9 cellular contexts compared by ENCODE assay signal in the genomic region with DNA sequence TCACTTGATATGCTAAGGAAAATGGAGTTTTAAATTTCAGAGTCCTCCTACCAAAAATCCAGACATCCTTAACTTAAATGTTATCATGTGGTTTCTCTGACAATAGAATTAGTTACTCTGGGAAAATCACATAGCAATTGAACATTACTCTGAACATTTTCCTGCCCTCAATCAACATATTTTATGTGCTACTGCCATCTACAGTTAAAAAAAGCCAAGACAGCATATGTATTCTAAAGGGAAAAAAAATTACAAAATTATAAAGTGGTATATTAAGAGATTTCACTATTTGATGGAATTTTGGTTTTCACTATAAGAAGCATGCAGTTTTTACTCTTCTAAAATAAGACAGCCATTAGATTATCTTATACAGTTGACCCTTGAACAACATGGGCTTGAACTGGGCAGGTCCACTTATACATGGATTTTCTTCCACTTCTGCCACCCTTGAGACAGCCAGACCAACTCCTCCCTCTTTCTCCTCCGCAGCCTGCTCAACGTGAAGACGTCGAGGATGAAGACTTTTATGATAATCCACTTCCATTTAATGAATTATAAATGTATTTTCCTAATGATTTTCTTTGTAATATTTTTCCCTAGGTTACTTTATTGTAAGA.
DNase-seq lines count a peak whose midpoint lies in the region; ATAC-seq and TF ChIP-seq lines count a peak whose summit lies in the region.
"Had no signal": no experiment of that assay in that cellular context is flagged by ENCODE, and none has a peak within 500 bp of the region (broad histone marks: within the 10 kb centered on the region; RNA-seq: fewer than 3 reads in every experiment).

No MANE protein-coding gene starts in this region.

- POLR2A ChIA-PET in MCF 10A (lab: Yijun Ruan, JAX), result no interaction called here

- BruUV-seq in MCF 10A (replicated peaks; lab: Mats Ljungman, UMichigan), result no TSS peak

- TF ChIP-seq POLR2A in breast epithelium (IDR thresholded peaks at IDR 0.05), result no peak
- TF ChIP-seq POLR2A in esophagus muscularis mucosa (IDR thresholded peaks at IDR 0.05; ENCODE audit: low read depth), result no peak

- H3K27me3 Mint-ChIP-seq in MCF 10A (ENCODE audit: insufficient read depth, unreplicated experiment), result no peaks in the 10 kb centered on the region
- no peaks in the 10 kb centered on the region for H3K27me3 Mint-ChIP-seq in stimulated activated memory B cell treated with anti-CD40 and anti-IgM and Interleukin-4, amounts not matched to agents 10 μg/mL and 1 μg/mL and 100 μg/mL, for 72 hours
- no peaks in the 10 kb centered on the region for H3K27me3 Mint-ChIP-seq in activated naive CD8-positive, alpha-beta T cell treated with anti-CD3 and anti-CD28 coated beads for 36 hours
- H3K27me3 Mint-ChIP-seq: dendritic cell treated with granulocyte-macrophage colony-stimulating factor and Interleukin-4, amounts not matched to agents 40 ng/mL and 50 ng/mL, for 4 days had no signal

- DNase-seq in MCF 10A (ENCODE audit: unreplicated experiment) (peak; percentile 23), breast epithelium (ENCODE audit: low spot score in 2 of 2) (no peak), NCI-H748 (lab: John Stamatoyannopoulos, UW; ENCODE audit: unreplicated experiment) (peak; percentile 5), esophagus muscularis mucosa (ENCODE audit: extremely low spot score) (no peak), upper lobe of right lung (no peak), T-helper 2 cell (no peak)
- no peak for DNase-seq in activated naive CD8-positive, alpha-beta T cell treated with anti-CD3 and anti-CD28 coated beads for 36 hours

- H3K27ac ChIP-seq in breast epithelium, result no peak overlapping the region
- H3K27ac ChIP-seq in esophagus muscularis mucosa (replicated peaks in 1 of 4), result no peak overlapping the region
- no peak overlapping the region for H3K27ac ChIP-seq in upper lobe of right lung

- H3K4me3 ChIP-seq in breast epithelium, result no peak overlapping the region
- no peak overlapping the region for H3K4me3 ChIP-seq in esophagus muscularis mucosa
- no peak overlapping the region for H3K4me3 ChIP-seq in upper lobe of right lung

- CTCF ChIA-PET in MCF 10A (lab: Yijun Ruan, JAX), result interaction anchor here (0.6 to 1.1 kb wide), 5 partner anchors 8 to 346 kb away, joined by 3 read pairs; no protein-coding TSS in a partner anchor

- TF ChIP-seq CTCF in MCF 10A (IDR thresholded peaks at IDR 0.05; ENCODE audit: unreplicated experiment) (peak; percentile 35), breast epithelium (IDR thresholded peaks at IDR 0.05) (peak in 1 of 3 donors; percentile 26), esophagus muscularis mucosa (IDR thresholded peaks at IDR 0.05) (peak; percentile 36 to 45 (median 40)), upper lobe of right lung (IDR thresholded peaks at IDR 0.05) (peak; percentile 14)

- no peak overlapping the region for H3K4me3 Mint-ChIP-seq in MCF 10A (ENCODE audit: unreplicated experiment)
- no peak overlapping the region for H3K4me3 Mint-ChIP-seq in stimulated activated memory B cell treated with anti-CD40 and anti-IgM and Interleukin-4, amounts not matched to agents 10 μg/mL and 1 μg/mL and 100 μg/mL, for 72 hours
- no peak overlapping the region for H3K4me3 Mint-ChIP-seq in activated naive CD8-positive, alpha-beta T cell treated with anti-CD3 and anti-CD28 coated beads for 36 hours
- H3K4me3 Mint-ChIP-seq: dendritic cell treated with granulocyte-macrophage colony-stimulating factor and Interleukin-4, amounts not matched to agents 40 ng/mL and 50 ng/mL, for 4 days had no signal

- H3K9me3 Mint-ChIP-seq in MCF 10A (ENCODE audit: unreplicated experiment), result no peaks in the 10 kb centered on the region
- H3K9me3 Mint-ChIP-seq in stimulated activated memory B cell treated with anti-CD40 and anti-IgM and Interleukin-4, amounts not matched to agents 10 μg/mL and 1 μg/mL and 100 μg/mL, for 72 hours, result no peaks in the 10 kb centered on the region
- H3K9me3 Mint-ChIP-seq in activated naive CD8-positive, alpha-beta T cell treated with anti-CD3 and anti-CD28 coated beads for 36 hours, result no peaks in the 10 kb centered on the region
- H3K9me3 Mint-ChIP-seq: dendritic cell treated with granulocyte-macrophage colony-stimulating factor and Interleukin-4, amounts not matched to agents 40 ng/mL and 50 ng/mL, for 4 days had no signal

- no peaks in the 10 kb centered on the region for H3K4me1 ChIP-seq in breast epithelium
- H3K4me1 ChIP-seq in esophagus muscularis mucosa, result peaks cover 3 to 35% (median 15%) of the 10 kb centered on the region in 4 donors
- H3K4me1 ChIP-seq in upper lobe of right lung, result no peaks in the 10 kb centered on the region

- H3K27ac Mint-ChIP-seq in MCF 10A (ENCODE audit: low read depth, unreplicated experiment), result no peak overlapping the region
- H3K27ac Mint-ChIP-seq in stimulated activated memory B cell treated with anti-CD40 and anti-IgM and Interleukin-4, amounts not matched to agents 10 μg/mL and 1 μg/mL and 100 μg/mL, for 72 hours, result no peak overlapping the region
- no peak overlapping the region for H3K27ac Mint-ChIP-seq in activated naive CD8-positive, alpha-beta T cell treated with anti-CD3 and anti-CD28 coated beads for 36 hours
- H3K27ac Mint-ChIP-seq: dendritic cell treated with granulocyte-macrophage colony-stimulating factor and Interleukin-4, amounts not matched to agents 40 ng/mL and 50 ng/mL, for 4 days had no signal

- peaks cover 14% of the 10 kb centered on the region for H3K36me3 Mint-ChIP-seq in MCF 10A (ENCODE audit: insufficient read depth, unreplicated experiment)
- H3K36me3 Mint-ChIP-seq in stimulated activated memory B cell treated with anti-CD40 and anti-IgM and Interleukin-4, amounts not matched to agents 10 μg/mL and 1 μg/mL and 100 μg/mL, for 72 hours, result peaks cover 12% of the 10 kb centered on the region
- no peaks in the 10 kb centered on the region for H3K36me3 Mint-ChIP-seq in activated naive CD8-positive, alpha-beta T cell treated with anti-CD3 and anti-CD28 coated beads for 36 hours

- H3K9me3 ChIP-seq in breast epithelium (no peaks in the 10 kb centered on the region), esophagus muscularis mucosa (no peaks in the 10 kb centered on the region), upper lobe of right lung (no peaks in the 10 kb centered on the region)

- H3K4me1 Mint-ChIP-seq in MCF 10A (ENCODE audit: insufficient read depth, unreplicated experiment), result no peaks in the 10 kb centered on the region
- no peaks in the 10 kb centered on the region for H3K4me1 Mint-ChIP-seq in stimulated activated memory B cell treated with anti-CD40 and anti-IgM and Interleukin-4, amounts not matched to agents 10 μg/mL and 1 μg/mL and 100 μg/mL, for 72 hours
- H3K4me1 Mint-ChIP-seq in activated naive CD8-positive, alpha-beta T cell treated with anti-CD3 and anti-CD28 coated beads for 36 hours, result no peaks in the 10 kb centered on the region

- no peak for ATAC-seq in upper lobe of right lung
- no peak for ATAC-seq in stimulated activated memory B cell treated with anti-CD40 and anti-IgM and Interleukin-4, amounts not matched to agents 10 μg/mL and 1 μg/mL and 100 μg/mL, for 72 hours

- H3K36me3 ChIP-seq in breast epithelium (no peaks in the 10 kb centered on the region), esophagus muscularis mucosa (no peaks in the 10 kb centered on the region), upper lobe of right lung (no peaks in the 10 kb centered on the region)

- 67% methylated on average over 4 of the region's 4 CpGs for WGBS in esophagus muscularis mucosa

- intact Hi-C loops in MCF 10A (cut with micrococcal nuclease) (loop anchor here (1.0 to 2.0 kb wide), 5 partner anchors 36 to 538 kb away; a partner anchor contains a TSS), breast epithelium (cut with DNase I; ENCODE audit: low total_unique reads) (no loop called here), esophagus muscularis mucosa (cut with DNase I) (no loop called here), upper lobe of right lung (cut with DNase I) (no loop called here)

- H3K27me3 ChIP-seq in breast epithelium (no peaks in the 10 kb centered on the region), esophagus muscularis mucosa (no peaks in the 10 kb centered on the region), upper lobe of right lung (no peaks in the 10 kb centered on the region)

- TF ChIP-seq EP300 in esophagus muscularis mucosa (IDR thresholded peaks at IDR 0.05), result no peak

Comparison
In these comparisons a context has a peak if more than half of its experiments do, and no peak if none do; other contexts are left out.
1. DNase-seq: peak in MCF 10A (single experiment) and NCI-H748 (single experiment); none in breast epithelium (0 of 2), esophagus muscularis mucosa (single experiment), upper lobe of right lung (single experiment), T-helper 2 cell (0 of 5) and activated naive CD8-positive, alpha-beta T cell treated with anti-CD3 and anti-CD28 coated beads for 36 hours (single experiment).